2 cellular contexts compared by ENCODE assay signal in the genomic region with DNA sequence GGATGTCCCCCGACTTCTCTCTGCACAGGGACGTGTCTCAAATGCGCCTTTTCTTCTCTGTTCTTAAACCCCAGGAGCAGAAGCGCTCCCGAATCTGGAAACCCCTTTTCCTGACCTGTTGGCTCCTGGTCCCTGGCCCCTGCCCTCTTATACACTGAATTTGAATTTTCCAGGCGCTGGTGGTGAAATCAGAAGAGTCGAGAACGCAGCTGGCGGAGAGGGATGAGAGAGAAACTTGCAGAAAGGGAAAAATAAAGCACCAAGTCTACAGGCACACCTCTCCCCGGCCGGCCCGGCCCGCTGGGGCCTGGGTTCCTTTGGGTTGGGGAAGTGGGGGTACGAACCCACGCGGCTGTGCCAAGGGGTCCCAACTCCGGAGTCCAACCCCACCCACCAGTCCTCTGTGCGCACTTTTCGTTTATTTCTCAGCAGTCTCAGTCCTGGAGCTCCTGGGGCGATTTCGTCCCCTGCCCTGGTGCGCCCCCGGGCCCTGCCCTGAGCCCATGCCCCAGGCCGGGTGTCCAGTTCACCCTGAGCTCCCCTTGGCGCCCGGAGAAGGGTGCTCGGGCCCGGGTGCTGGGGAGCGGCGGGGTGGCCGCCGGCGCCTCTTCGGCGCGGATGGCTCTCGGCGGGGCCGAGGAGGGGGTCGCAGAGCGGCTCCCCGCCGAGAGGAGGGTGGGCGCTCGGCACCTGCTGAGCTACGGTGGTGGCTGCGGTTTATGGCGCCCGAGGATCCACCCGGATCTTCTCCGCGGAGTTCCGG.
A peak's percentile ranks its signal among the peaks of the same experiment; 100 is the strongest.
TF ChIP-seq lines count a peak whose summit lies in the region.

No MANE protein-coding gene starts in this region.

TF ChIP-seq in IMR-90, 13 proteins besides CTCF, POLR2A, EP300 and RAD21:
- no peak for TF ChIP-seq MAZ (IDR thresholded peaks at IDR 0.05; ENCODE audit: borderline replicate concordance, low read depth, low read length)
- TF ChIP-seq, protein P1, sequence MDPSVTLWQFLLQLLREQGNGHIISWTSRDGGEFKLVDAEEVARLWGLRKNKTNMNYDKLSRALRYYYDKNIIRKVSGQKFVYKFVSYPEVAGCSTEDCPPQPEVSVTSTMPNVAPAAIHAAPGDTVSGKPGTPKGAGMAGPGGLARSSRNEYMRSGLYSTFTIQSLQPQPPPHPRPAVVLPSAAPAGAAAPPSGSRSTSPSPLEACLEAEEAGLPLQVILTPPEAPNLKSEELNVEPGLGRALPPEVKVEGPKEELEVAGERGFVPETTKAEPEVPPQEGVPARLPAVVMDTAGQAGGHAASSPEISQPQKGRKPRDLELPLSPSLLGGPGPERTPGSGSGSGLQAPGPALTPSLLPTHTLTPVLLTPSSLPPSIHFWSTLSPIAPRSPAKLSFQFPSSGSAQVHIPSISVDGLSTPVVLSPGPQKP (IDR thresholded peaks at IDR 0.05; ENCODE audit: borderline replicate concordance, low read depth, low read length) = no peak
- TF ChIP-seq BHLHE40 (IDR thresholded peaks at IDR 0.05; ENCODE audit: low read depth, low read length) = no peak
- TF ChIP-seq CEBPB (IDR thresholded peaks at IDR 0.05; ENCODE audit: low read depth, low read length) = no peak
- TF ChIP-seq FOS (IDR thresholded peaks at IDR 0.05; ENCODE audit: low read depth, low read length) = no peak
- TF ChIP-seq MAFK (IDR thresholded peaks at IDR 0.05; ENCODE audit: low read depth, low read length) = no peak
- TF ChIP-seq USF2 (IDR thresholded peaks at IDR 0.05; ENCODE audit: low read depth, low read length) = no peak
- TF ChIP-seq MXI1 (IDR thresholded peaks at IDR 0.05; ENCODE audit: borderline replicate concordance, low read depth, low read length) = no peak
- TF ChIP-seq SMC3 (IDR thresholded peaks at IDR 0.05; ENCODE audit: low read depth, low read length) = no peak
- TF ChIP-seq RCOR1 (IDR thresholded peaks at IDR 0.05; ENCODE audit: insufficient replicate concordance, low read length) = no peak
- TF ChIP-seq CHD1 (IDR thresholded peaks at IDR 0.05; ENCODE audit: low read depth, low read length) = no peak
- no peak for TF ChIP-seq RFX5 (IDR thresholded peaks at IDR 0.05; ENCODE audit: low read depth, low read length)
- no peak for TF ChIP-seq NFE2L2 (IDR thresholded peaks at IDR 0.05; ENCODE audit: low read depth, low read length)

TF ChIP-seq in K562, 482 proteins besides CTCF, POLR2A, EP300 and RAD21:
- TF ChIP-seq ZFX (CRISPR knock-in tag; IDR thresholded peaks at IDR 0.05) (peak; percentile 20; the same call in 1 of the 2 replicates), POLR2G (IDR thresholded peaks at IDR 0.05; ENCODE audit: low read depth, low read length) (peak; percentile 62), ZBTB7A (IDR thresholded peaks at IDR 0.05; ENCODE audit: borderline replicate concordance, control insufficient read depth, low read depth, low read length) (peak; percentile 62; the same call in 1 of the 2 replicates), MAZ (CRISPR knock-in tag; conservative IDR thresholded peaks at IDR 0.05 in 1 of 2, IDR thresholded peaks at IDR 0.05 in 1 of 2) (peak in 1 of 2 experiments; percentile 35; a peak in 1 of 4 replicates), NCOA1 (IDR thresholded peaks at IDR 0.05; ENCODE audit: low read depth) (no peak), ZNF134 (CRISPR knock-in tag; conservative IDR thresholded peaks at IDR 0.05) (peak; percentile 70; the same call in 1 of the 2 replicates), ZBTB1 (CRISPR knock-in tag; IDR thresholded peaks at IDR 0.05; ENCODE audit: borderline replicate concordance, low read depth) (no peak), ZBTB33 (CRISPR knock-in tag; IDR thresholded peaks at IDR 0.05) (peak; percentile 68; the same call in 1 of the 2 replicates)
- TF ChIP-seq, protein P2, sequence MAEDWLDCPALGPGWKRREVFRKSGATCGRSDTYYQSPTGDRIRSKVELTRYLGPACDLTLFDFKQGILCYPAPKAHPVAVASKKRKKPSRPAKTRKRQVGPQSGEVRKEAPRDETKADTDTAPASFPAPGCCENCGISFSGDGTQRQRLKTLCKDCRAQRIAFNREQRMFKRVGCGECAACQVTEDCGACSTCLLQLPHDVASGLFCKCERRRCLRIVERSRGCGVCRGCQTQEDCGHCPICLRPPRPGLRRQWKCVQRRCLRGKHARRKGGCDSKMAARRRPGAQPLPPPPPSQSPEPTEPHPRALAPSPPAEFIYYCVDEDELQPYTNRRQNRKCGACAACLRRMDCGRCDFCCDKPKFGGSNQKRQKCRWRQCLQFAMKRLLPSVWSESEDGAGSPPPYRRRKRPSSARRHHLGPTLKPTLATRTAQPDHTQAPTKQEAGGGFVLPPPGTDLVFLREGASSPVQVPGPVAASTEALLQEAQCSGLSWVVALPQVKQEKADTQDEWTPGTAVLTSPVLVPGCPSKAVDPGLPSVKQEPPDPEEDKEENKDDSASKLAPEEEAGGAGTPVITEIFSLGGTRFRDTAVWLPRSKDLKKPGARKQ (CRISPR knock-in tag; IDR thresholded peaks at IDR 0.05) = peak; percentile 64; the same call in 1 of the 2 replicates
- TF ChIP-seq, protein P1 (CRISPR knock-in tag; IDR thresholded peaks at IDR 0.05) = no peak
